1 cellular context compared by ENCODE assay signal in the genomic region with DNA sequence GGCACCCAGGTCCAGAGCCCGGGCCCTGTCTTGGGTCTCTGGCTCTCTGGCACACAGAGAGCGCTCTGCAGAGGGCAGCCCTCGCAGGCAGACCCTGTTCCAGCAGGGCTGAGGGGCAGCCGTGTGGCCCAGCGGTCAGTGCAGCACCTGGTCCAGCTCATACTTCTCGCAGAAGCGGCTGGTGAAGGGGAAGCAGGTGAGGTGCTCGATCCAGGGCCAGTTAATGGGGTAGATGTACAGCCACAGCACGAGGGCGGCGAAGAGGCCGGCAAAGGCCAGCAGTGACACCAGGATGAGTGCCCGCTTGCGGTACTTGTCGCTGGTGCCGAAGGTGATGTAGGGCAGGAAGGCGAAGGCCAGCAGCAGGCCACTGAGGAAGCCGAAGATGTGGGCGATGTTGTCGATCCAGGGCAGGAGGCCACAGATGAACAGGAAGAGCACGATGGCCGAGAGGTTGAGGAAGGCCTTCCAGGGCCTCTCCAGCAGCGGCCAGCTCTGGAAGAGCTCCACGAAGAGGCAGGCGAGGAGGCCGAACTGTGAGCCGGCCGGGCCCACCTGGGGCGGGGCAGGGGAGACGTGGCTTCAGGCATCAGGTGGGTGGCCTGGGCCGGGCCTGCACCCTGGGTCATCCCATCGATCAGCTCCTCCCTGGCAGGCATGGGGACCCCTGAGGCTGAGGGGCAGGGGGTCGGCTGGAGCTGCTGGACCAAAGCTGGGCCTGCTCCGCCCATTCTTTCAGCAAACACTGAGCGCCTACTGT.
TF ChIP-seq lines count a peak whose summit lies in the region.

No MANE protein-coding gene starts in this region.

TF ChIP-seq in H1, 55 proteins besides CTCF, POLR2A, EP300 and RAD21:
- no peak for TF ChIP-seq PHF8 (conservative IDR thresholded peaks at IDR 0.05; ENCODE audit: low read depth, low read length)
- TF ChIP-seq CREB1 (IDR thresholded peaks at IDR 0.05) = no peak
- no peak for TF ChIP-seq SP4 (IDR thresholded peaks at IDR 0.05; ENCODE audit: low read length)
- TF ChIP-seq BRCA1 (IDR thresholded peaks at IDR 0.05; ENCODE audit: low read depth, low read length) = no peak
- no peak for TF ChIP-seq SP2 (IDR thresholded peaks at IDR 0.05; ENCODE audit: low read length)
- no peak for TF ChIP-seq SIN3A (conservative IDR thresholded peaks at IDR 0.05 in 1 of 2, IDR thresholded peaks at IDR 0.05 in 1 of 2; ENCODE audit: low read depth in 1 of 2, low read length in 2 of 2)
- TF ChIP-seq CEBPB (IDR thresholded peaks at IDR 0.05; ENCODE audit: low read depth, low read length) = no peak
